In the genomic region with DNA sequence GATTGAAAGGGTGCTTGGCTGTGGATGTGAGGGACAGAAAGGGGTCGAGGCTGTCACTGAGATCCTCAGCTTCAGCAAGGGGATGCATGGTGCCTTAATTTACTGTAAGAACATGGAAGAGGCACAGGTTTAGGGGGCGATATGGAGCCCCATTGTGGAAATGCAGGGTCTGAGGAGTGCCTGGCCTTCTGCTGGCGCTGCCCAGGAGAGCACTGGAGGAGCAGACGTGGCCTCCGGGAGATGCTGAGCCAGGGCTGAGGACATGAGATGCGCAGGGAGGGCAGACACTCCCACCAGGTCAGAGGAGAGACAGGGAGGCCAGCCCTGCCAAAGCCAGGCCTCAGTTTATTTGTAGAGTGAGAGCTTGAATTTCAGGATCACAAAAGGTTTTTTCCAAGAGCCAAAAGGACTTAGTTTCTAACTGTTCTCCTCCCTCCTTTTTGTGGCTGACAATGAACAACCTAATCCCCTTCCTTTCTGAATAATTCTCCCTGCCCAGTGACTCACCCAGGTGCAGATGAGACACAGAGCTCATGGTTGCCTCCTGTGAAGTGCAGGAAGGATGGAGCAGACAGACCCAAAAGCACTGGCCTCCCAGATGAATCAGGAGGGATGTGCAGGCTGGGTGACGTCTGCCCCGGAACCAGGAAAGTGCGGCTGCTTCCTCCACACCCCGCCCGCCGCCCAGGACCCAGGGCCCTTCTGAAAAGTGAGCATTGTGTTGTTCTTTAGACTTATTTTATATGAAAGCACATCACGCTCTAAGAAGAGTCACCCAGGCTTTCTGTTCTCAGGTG, we compare ENCODE assay signal across 24 cellular contexts.
DNase-seq lines count a peak whose midpoint lies in the region; ATAC-seq and TF ChIP-seq lines count a peak whose summit lies in the region.
"Had no signal": no experiment of that assay in that cellular context is flagged by ENCODE, and none has a peak within 500 bp of the region (broad histone marks: within the 10 kb centered on the region; RNA-seq: fewer than 3 reads in every experiment).

No MANE protein-coding gene starts in this region.

- no peak overlapping the region for H3K4me2 ChIP-seq in neuronal stem cell (ENCODE audit: insufficient read depth, low read length, poor library complexity, severe bottlenecking)

- POLR2A ChIA-PET in Caco-2 (lab: Charles Lee), result no interaction called here

- H3K9ac ChIP-seq in neuronal stem cell (ENCODE audit: low read depth, low read length, poor library complexity), result peak overlapping the region; percentile 15

- no peak overlapping the region for H2AK5ac ChIP-seq in neuronal stem cell (ENCODE audit: low read depth, low read length)

- no peak overlapping the region for H2BK15ac ChIP-seq in neuronal stem cell (ENCODE audit: low read length)

- peaks cover 28% of the 10 kb centered on the region for H3K4me1 Mint-ChIP-seq in Caco-2 (ENCODE audit: low read depth, unreplicated experiment)
- H3K4me1 Mint-ChIP-seq in natural killer cell treated with Interleukin-12 subunit alpha and Interleukin-12 subunit beta and Interleukin-15 and Interleukin-18, amount 100 ng/mL, for 72 hours (ENCODE audit: low read depth in 2 of 2), result no peaks in the 10 kb centered on the region
- H3K4me1 Mint-ChIP-seq: brain; CD4-positive, alpha-beta memory T cell; T-helper 17 cell had no signal

- H3K9me3 Mint-ChIP-seq in Caco-2 (ENCODE audit: unreplicated experiment), result peaks cover 23% of the 10 kb centered on the region
- H3K9me3 Mint-ChIP-seq in natural killer cell treated with Interleukin-12 subunit alpha and Interleukin-12 subunit beta and Interleukin-15 and Interleukin-18, amount 100 ng/mL, for 72 hours, result peaks cover 11% of the 10 kb centered on the region

- H3K79me1 ChIP-seq in neuronal stem cell (ENCODE audit: low read depth, low read length), result peaks cover 4% of the 10 kb centered on the region

- BruUV-seq in Caco-2 (replicated peaks; lab: Mats Ljungman, UMichigan), result no TSS peak

- H3K36me3 Mint-ChIP-seq in Caco-2 (ENCODE audit: insufficient read depth, unreplicated experiment), result no peaks in the 10 kb centered on the region
- peaks cover 10% of the 10 kb centered on the region for H3K36me3 Mint-ChIP-seq in natural killer cell treated with Interleukin-12 subunit alpha and Interleukin-12 subunit beta and Interleukin-15 and Interleukin-18, amount 100 ng/mL, for 72 hours
- H3K36me3 Mint-ChIP-seq: brain; CD4-positive, alpha-beta memory T cell had no signal

- no peak overlapping the region for H2BK5ac ChIP-seq in neuronal stem cell (ENCODE audit: low read length)

- TF ChIP-seq CTCF in Caco-2 (IDR thresholded peaks at IDR 0.05; ENCODE audit: insufficient read depth in 1 of 2, low read depth in 1 of 2, low read length in 1 of 2, severe bottlenecking in 1 of 2, unreplicated experiment in 1 of 2), result no peak
- no peak for TF ChIP-seq CTCF in Peyer's patch (IDR thresholded peaks at IDR 0.05)

- intact Hi-C loops in Caco-2 (cut with micrococcal nuclease; ENCODE audit: unreplicated experiment), result no loop called here

- no peak overlapping the region for H3K23ac ChIP-seq in neuronal stem cell (ENCODE audit: low read depth, low read length, poor library complexity)

- H3K36me3 ChIP-seq in Caco-2 (ENCODE audit: control insufficient read depth, insufficient read depth, low read length) (no peaks in the 10 kb centered on the region), Peyer's patch (no peaks in the 10 kb centered on the region), esophagus (ENCODE audit: control insufficient read depth in 2 of 2, insufficient read depth in 2 of 2, low read length in 1 of 2) (no peaks in the 10 kb centered on the region), neuronal stem cell (replicated peaks in 1 of 2; ENCODE audit: control insufficient read depth in 2 of 2, insufficient read depth in 2 of 2, low read length in 2 of 2) (peaks cover 0 to 1% of the 10 kb centered on the region in 2 donors)
- H3K36me3 ChIP-seq: heart left ventricle, pancreas, spleen, upper lobe of left lung had no signal

- H3K14ac ChIP-seq in neuronal stem cell (ENCODE audit: low read length), result no peak overlapping the region

- peaks cover 40% of the 10 kb centered on the region for H3K4me1 ChIP-seq in Caco-2
- peaks cover 0 to 44% (median 0%) of the 10 kb centered on the region in 4 donors for H3K4me1 ChIP-seq in Peyer's patch
- peaks cover 0 to 19% of the 10 kb centered on the region in 2 donors for H3K4me1 ChIP-seq in esophagus (ENCODE audit: control insufficient read depth in 2 of 2, insufficient read depth in 2 of 2, low read length in 1 of 2)
- peaks cover 0 to 11% of the 10 kb centered on the region in 2 donors for H3K4me1 ChIP-seq in neuronal stem cell (ENCODE audit: control insufficient read depth in 2 of 2, insufficient read depth in 1 of 2, low read depth in 1 of 2, low read length in 2 of 2)
- H3K4me1 ChIP-seq: heart left ventricle, spleen had no signal

- H2BK12ac ChIP-seq in neuronal stem cell (ENCODE audit: low read length), result no peak overlapping the region

- H4K8ac ChIP-seq in neuronal stem cell (ENCODE audit: low read depth, low read length), result no peak overlapping the region

- peaks cover 14% of the 10 kb centered on the region for H3K9me3 ChIP-seq in Caco-2
- H3K9me3 ChIP-seq in Peyer's patch, result peaks cover 0 to 6% (median 0%) of the 10 kb centered on the region in 4 donors
- H3K9me3 ChIP-seq in esophagus (ENCODE audit: control insufficient read depth in 2 of 2, insufficient read depth in 1 of 2, low read depth in 1 of 2, low read length in 1 of 2), result no peaks in the 10 kb centered on the region
- H3K9me3 ChIP-seq in neuronal stem cell (replicated peaks in 1 of 2; ENCODE audit: control insufficient read depth in 2 of 2, insufficient read depth in 1 of 2, low read depth in 1 of 2, low read length in 2 of 2), result peaks cover 0 to 16% of the 10 kb centered on the region in 2 donors
- H3K9me3 ChIP-seq: pancreas had no signal

- WGBS in esophagus, 2 donors, result 57 to 70% methylated on average over 13 of the region's 13 CpGs
- no CpG with 5 or more reads among the region's 13 CpGs for WGBS in neuronal stem cell (ENCODE audit: extremely low coverage in 2 of 2, insufficient read length in 2 of 2, insufficient replicate concordance in 1 of 2), 2 donors

- no peak overlapping the region for H2BK120ac ChIP-seq in neuronal stem cell (ENCODE audit: low read depth, low read length)

- H3K27me3 Mint-ChIP-seq in Caco-2 (ENCODE audit: insufficient read depth, unreplicated experiment), result no peaks in the 10 kb centered on the region
- peaks cover 16 to 26% of the 10 kb centered on the region in 2 donors for H3K27me3 Mint-ChIP-seq in natural killer cell treated with Interleukin-12 subunit alpha and Interleukin-12 subunit beta and Interleukin-15 and Interleukin-18, amount 100 ng/mL, for 72 hours

- H3K27ac Mint-ChIP-seq in Caco-2 (ENCODE audit: unreplicated experiment), result peak overlapping the region; percentile 49
- no peak overlapping the region for H3K27ac Mint-ChIP-seq in natural killer cell treated with Interleukin-12 subunit alpha and Interleukin-12 subunit beta and Interleukin-15 and Interleukin-18, amount 100 ng/mL, for 72 hours
- H3K27ac Mint-ChIP-seq: dendritic cell treated with granulocyte-macrophage colony-stimulating factor and Interleukin-4, amounts not matched to agents 40 ng/mL and 50 ng/mL, for 4 days; T-helper 17 cell had no signal

- H3K27me3 ChIP-seq in Caco-2 (replicated peaks; ENCODE audit: control insufficient read depth, insufficient read depth, low read length), result no peaks in the 10 kb centered on the region
- H3K27me3 ChIP-seq in Peyer's patch, result no peaks in the 10 kb centered on the region
- no peaks in the 10 kb centered on the region for H3K27me3 ChIP-seq in esophagus (ENCODE audit: control insufficient read depth in 1 of 2, insufficient read depth in 2 of 2, low read length in 2 of 2)
- H3K27me3 ChIP-seq in neuronal stem cell (ENCODE audit: control insufficient read depth in 3 of 3, insufficient read depth in 3 of 3, low read depth in 1 of 3, low read length in 3 of 3), result peaks cover 0 to 4% (median 0%) of the 10 kb centered on the region in 3 experiments
- H3K27me3 ChIP-seq: pancreas, upper lobe of left lung had no signal

- DNase-seq in Caco-2 (no peak), Peyer's patch (peak in 2 of 3 donors; percentile 76), neuronal stem cell (ENCODE audit: low spot score) (peak; percentile 14), SIG-M5 treated with dmso at 0.1 percent for 504 hours (lab: John Stamatoyannopoulos, UW; ENCODE audit: unreplicated experiment) (no peak), HuH-7.5 (ENCODE audit: low spot score) (no peak)
- no peak for DNase-seq in natural killer cell treated with Interleukin-12 subunit alpha and Interleukin-12 subunit beta and Interleukin-15 and Interleukin-18, amount 100 ng/mL, for 72 hours (ENCODE audit: low spot score)
- DNase-seq: activated naive CD4-positive, alpha-beta T cell treated with anti-CD3 and anti-CD28 coated beads, Interleukin-2, amount 50 U/mL, for 16 hours; CD4-positive, alpha-beta memory T cell; heart left ventricle; KBM-7; kidney; NCI-H2171 treated with DMSO at 0.1 percent for 48 hours; NCI-H748 treated with DMSO at 0.1 percent for 48 hours; SHP77; spleen; stimulated activated naive CD4-positive, alpha-beta T cell treated with Interleukin-2 at 50 U/mL for 16 hours; T-helper 17 cell had no signal

- H4K91ac ChIP-seq in neuronal stem cell (ENCODE audit: low read depth, low read length, poor library complexity), result peak overlapping the region; percentile 16

- no peak for ATAC-seq in GM18873 (IDR thresholded peaks at IDR 0.05; ENCODE audit: low FRiP score, unreplicated experiment)
- ATAC-seq in natural killer cell treated with Interleukin-12 subunit alpha and Interleukin-12 subunit beta and Interleukin-15 and Interleukin-18, amount 100 ng/mL, for 72 hours, result no peak
- ATAC-seq: activated CD4-positive, CD25-positive, alpha-beta regulatory T cell treated with anti-CD3 and anti-CD28 coated beads, Interleukin-2, amount 50 U/mL, for 24 hours; pancreas; T-helper 17 cell had no signal

- H3K4me3 ChIP-seq in Caco-2 (ENCODE audit: low read depth, low read length) (no peak overlapping the region), Peyer's patch (peak overlapping the region in 2 of 4 donors; percentile 11 to 32), esophagus (ENCODE audit: low read depth in 1 of 2, low read length in 2 of 2) (no peak overlapping the region), neuronal stem cell (ENCODE audit: low read length in 2 of 2) (no peak overlapping the region)
- H3K4me3 ChIP-seq: heart left ventricle, pancreas, spleen, upper lobe of left lung had no signal

- peak; percentile 16 to 65 for TF ChIP-seq POLR2A in Peyer's patch (IDR thresholded peaks at IDR 0.05)

- CTCF ChIA-PET in Caco-2 (lab: Charles Lee), result no interaction called here

- H3K4ac ChIP-seq in neuronal stem cell (ENCODE audit: low read length), result no peak overlapping the region

- peak overlapping the region; percentile 24 for H3K18ac ChIP-seq in neuronal stem cell (ENCODE audit: low read length)

- H3K27ac ChIP-seq in Peyer's patch (peak overlapping the region in 3 of 4 donors; percentile 81 to 93 (median 90)), esophagus (ENCODE audit: low read depth in 2 of 2, low read length in 1 of 2) (peak overlapping the region; percentile 83 to 97), neuronal stem cell (replicated peaks; ENCODE audit: low read length) (no peak overlapping the region)
- H3K27ac ChIP-seq: heart left ventricle, spleen had no signal

- H3K4me3 Mint-ChIP-seq in Caco-2 (ENCODE audit: unreplicated experiment), result no peak overlapping the region
- no peak overlapping the region for H3K4me3 Mint-ChIP-seq in natural killer cell treated with Interleukin-12 subunit alpha and Interleukin-12 subunit beta and Interleukin-15 and Interleukin-18, amount 100 ng/mL, for 72 hours
- H3K4me3 Mint-ChIP-seq: brain; CD4-positive, alpha-beta memory T cell; dendritic cell treated with granulocyte-macrophage colony-stimulating factor and Interleukin-4, amounts not matched to agents 40 ng/mL and 50 ng/mL, for 4 days; T-helper 17 cell had no signal

- H2AFZ ChIP-seq in neuronal stem cell (ENCODE audit: low read length), result no peak overlapping the region

Comparison
In these comparisons a context has a peak if more than half of its experiments do, and no peak if none do; other contexts are left out.
1. DNase-seq: peak in Peyer's patch (2 of 3) and neuronal stem cell (single experiment); none in Caco-2 (0 of 2), natural killer cell treated with Interleukin-12 subunit alpha and Interleukin-12 subunit beta and Interleukin-15 and Interleukin-18, amount 100 ng/mL, for 72 hours (single experiment), SIG-M5 treated with dmso at 0.1 percent for 504 hours (single experiment) and HuH-7.5 (single experiment).